ENCODE assay signal across 2 cellular contexts in the genomic region with DNA sequence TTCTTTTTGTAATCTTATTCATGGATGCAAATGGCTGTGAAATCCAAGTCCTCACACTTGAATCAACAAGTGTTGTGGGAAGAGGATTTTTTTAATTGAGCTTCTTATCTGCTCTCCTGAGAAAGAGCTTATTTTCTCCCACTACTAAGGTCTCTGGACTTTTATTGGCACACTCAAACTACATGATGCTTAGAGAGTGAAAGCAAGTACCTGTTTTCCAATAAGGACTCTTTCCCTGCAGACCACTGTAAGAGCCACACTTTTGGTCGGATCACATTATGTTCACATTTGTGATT.
TF ChIP-seq lines count a peak whose summit lies in the region.

No MANE protein-coding gene starts in this region.

TF ChIP-seq in SK-N-SH treated with all-trans-retinoic acid at 6 μM for 48 hours, 23 proteins besides CTCF, POLR2A, EP300 and RAD21 (continued from another document):
- TF ChIP-seq PATZ1 (CRISPR knock-in tag; IDR thresholded peaks at IDR 0.05; ENCODE audit: borderline replicate concordance) (no peak), ESRRG (CRISPR knock-in tag; IDR thresholded peaks at IDR 0.05) (no peak), ZNF565 (CRISPR knock-in tag; conservative IDR thresholded peaks at IDR 0.05; ENCODE audit: low read depth) (no peak), PPARA (CRISPR knock-in tag; IDR thresholded peaks at IDR 0.05; ENCODE audit: borderline replicate concordance) (no peak), TOX (CRISPR knock-in tag; IDR thresholded peaks at IDR 0.05; ENCODE audit: borderline replicate concordance) (no peak), TCF4 (CRISPR knock-in tag; IDR thresholded peaks at IDR 0.05; ENCODE audit: borderline replicate concordance) (no peak), ISL1 (CRISPR knock-in tag; IDR thresholded peaks at IDR 0.05) (no peak), ZFP30 (CRISPR knock-in tag; IDR thresholded peaks at IDR 0.05) (no peak), TSHZ2 (CRISPR knock-in tag; IDR thresholded peaks at IDR 0.05) (no peak), GLIS3 (CRISPR knock-in tag; IDR thresholded peaks at IDR 0.05) (no peak), SNAI2 (CRISPR knock-in tag; IDR thresholded peaks at IDR 0.05) (no peak), CSDC2 (CRISPR knock-in tag; IDR thresholded peaks at IDR 0.05) (no peak), ZC3H10 (CRISPR knock-in tag; IDR thresholded peaks at IDR 0.05) (no peak)
- TF ChIP-seq, protein P1, sequence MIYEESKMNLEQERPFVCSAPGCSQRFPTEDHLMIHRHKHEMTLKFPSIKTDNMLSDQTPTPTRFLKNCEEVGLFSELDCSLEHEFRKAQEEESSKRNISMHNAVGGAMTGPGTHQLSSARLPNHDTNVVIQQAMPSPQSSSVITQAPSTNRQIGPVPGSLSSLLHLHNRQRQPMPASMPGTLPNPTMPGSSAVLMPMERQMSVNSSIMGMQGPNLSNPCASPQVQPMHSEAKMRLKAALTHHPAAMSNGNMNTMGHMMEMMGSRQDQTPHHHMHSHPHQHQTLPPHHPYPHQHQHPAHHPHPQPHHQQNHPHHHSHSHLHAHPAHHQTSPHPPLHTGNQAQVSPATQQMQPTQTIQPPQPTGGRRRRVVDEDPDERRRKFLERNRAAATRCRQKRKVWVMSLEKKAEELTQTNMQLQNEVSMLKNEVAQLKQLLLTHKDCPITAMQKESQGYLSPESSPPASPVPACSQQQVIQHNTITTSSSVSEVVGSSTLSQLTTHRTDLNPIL (CRISPR knock-in tag; IDR thresholded peaks at IDR 0.05; ENCODE audit: low read depth): no peak
TF ChIP-seq in SK-N-SH treated with all-trans-retinoic acid at 6 μM for 48 hours: peak in this region for 0.

TF ChIP-seq in SK-N-SH, 30 proteins besides CTCF, POLR2A, EP300 and RAD21 (continued from another document):
- TF ChIP-seq REST (IDR thresholded peaks at IDR 0.05; ENCODE audit: low read depth, low read length) (no peak), MEF2A (IDR thresholded peaks at IDR 0.05; ENCODE audit: borderline replicate concordance, low read depth) (no peak), JUND (IDR thresholded peaks at IDR 0.05) (no peak), POLR2AphosphoS5 (IDR thresholded peaks at IDR 0.05; ENCODE audit: low read depth, low read length) (no peak), RFX5 (IDR thresholded peaks at IDR 0.05; ENCODE audit: low read length) (no peak), ELF1 (IDR thresholded peaks at IDR 0.05) (no peak), ZBTB33 (IDR thresholded peaks at IDR 0.05; ENCODE audit: borderline replicate concordance, low read depth) (no peak), TAF1 (IDR thresholded peaks at IDR 0.05; ENCODE audit: borderline replicate concordance, low read depth, low read length) (no peak)
- TF ChIP-seq, protein P2, sequence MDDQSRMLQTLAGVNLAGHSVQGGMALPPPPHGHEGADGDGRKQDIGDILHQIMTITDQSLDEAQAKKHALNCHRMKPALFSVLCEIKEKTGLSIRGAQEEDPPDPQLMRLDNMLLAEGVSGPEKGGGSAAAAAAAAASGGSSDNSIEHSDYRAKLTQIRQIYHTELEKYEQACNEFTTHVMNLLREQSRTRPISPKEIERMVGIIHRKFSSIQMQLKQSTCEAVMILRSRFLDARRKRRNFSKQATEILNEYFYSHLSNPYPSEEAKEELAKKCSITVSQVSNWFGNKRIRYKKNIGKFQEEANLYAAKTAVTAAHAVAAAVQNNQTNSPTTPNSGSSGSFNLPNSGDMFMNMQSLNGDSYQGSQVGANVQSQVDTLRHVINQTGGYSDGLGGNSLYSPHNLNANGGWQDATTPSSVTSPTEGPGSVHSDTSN (IDR thresholded peaks at IDR 0.05): no peak
